8 cellular contexts compared by ENCODE assay signal in genomic region chr1:201982082-201982922, GRCh38. TPM values are rescaled to one million over a fixed set of nuclear protein-coding genes. Genes with fewer than 3 reads are reported as not detected.
DNase-seq lines count a peak whose midpoint lies in the region; ATAC-seq and TF ChIP-seq lines count a peak whose summit lies in the region.

A gene with protein sequence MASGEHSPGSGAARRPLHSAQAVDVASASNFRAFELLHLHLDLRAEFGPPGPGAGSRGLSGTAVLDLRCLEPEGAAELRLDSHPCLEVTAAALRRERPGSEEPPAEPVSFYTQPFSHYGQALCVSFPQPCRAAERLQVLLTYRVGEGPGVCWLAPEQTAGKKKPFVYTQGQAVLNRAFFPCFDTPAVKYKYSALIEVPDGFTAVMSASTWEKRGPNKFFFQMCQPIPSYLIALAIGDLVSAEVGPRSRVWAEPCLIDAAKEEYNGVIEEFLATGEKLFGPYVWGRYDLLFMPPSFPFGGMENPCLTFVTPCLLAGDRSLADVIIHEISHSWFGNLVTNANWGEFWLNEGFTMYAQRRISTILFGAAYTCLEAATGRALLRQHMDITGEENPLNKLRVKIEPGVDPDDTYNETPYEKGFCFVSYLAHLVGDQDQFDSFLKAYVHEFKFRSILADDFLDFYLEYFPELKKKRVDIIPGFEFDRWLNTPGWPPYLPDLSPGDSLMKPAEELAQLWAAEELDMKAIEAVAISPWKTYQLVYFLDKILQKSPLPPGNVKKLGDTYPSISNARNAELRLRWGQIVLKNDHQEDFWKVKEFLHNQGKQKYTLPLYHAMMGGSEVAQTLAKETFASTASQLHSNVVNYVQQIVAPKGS (plus strand): TSS chr1:201982648. CDS start chr1:201982667, 19 bp downstream.

- H3K27me3 ChIP-seq in A673 (replicated peaks; ENCODE audit: insufficient read depth, low read depth, low read length, poor library complexity) (no peaks in the 10 kb centered on the region), duodenal mucosa (ENCODE audit: control insufficient read depth in 1 of 2, insufficient read depth in 2 of 2, low read length in 2 of 2) (no peaks in the 10 kb centered on the region), lower lobe of right lung (ENCODE audit: low read depth) (no peaks in the 10 kb centered on the region)

- CTCF ChIA-PET in A673 (lab: Charles Lee) = interaction anchor here (0.6 to 1.2 kb wide), 2 partner anchors 17 to 470 kb away, joined by 4 to 5 read pairs; no protein-coding TSS in a partner anchor

- peak; percentile 85 for TF ChIP-seq POLR2A in GM15510 (IDR thresholded peaks at IDR 0.05; ENCODE audit: borderline replicate concordance, extremely low read depth, insufficient read length)

- peak within 1 kb of the TSS; percentile 80 to 94 for H3K9ac ChIP-seq in duodenal mucosa (ENCODE audit: low read depth in 1 of 2, low read length in 2 of 2)

- no peaks in the 10 kb centered on the region for H3K9me3 ChIP-seq in A673 (ENCODE audit: low read depth, low read length, poor library complexity, severe bottlenecking)
- H3K9me3 ChIP-seq in duodenal mucosa (ENCODE audit: control insufficient read depth in 1 of 2, low read length in 2 of 2) = no peaks in the 10 kb centered on the region
- no peaks in the 10 kb centered on the region for H3K9me3 ChIP-seq in lower lobe of right lung

- no TSS peak for BruUV-seq in A673 (replicated peaks; lab: Mats Ljungman, UMichigan)

- ATAC-seq in HG02885 (IDR thresholded peaks at IDR 0.05; ENCODE audit: poor library complexity, unreplicated experiment) (peak; percentile 86), lower lobe of right lung (peak; percentile 94 to 95)

- peak; percentile 74 for DNase-seq in A673 (ENCODE audit: low spot score)
- DNase-seq in NCI-H2196 (lab: John Stamatoyannopoulos, UW; ENCODE audit: unreplicated experiment) = peak; percentile 66
- DNase-seq in activated CD4-positive, alpha-beta T cell treated with anti-CD3 and anti-CD28 coated beads, Interleukin-2, amount 50 U/mL, for 48 hours = peak; percentile 75 to 81
- DNase-seq in lower lobe of right lung = peak; percentile 84
- peak; percentile 38 to 75 (median 59) for DNase-seq in stimulated activated CD4-positive, alpha-beta T cell treated with anti-CD3 and anti-CD28 coated beads, TNF-alpha, amount 100 ng/mL, for 24 hours (ENCODE audit: low read depth in 3 of 3)

- peaks cover 10% of the 10 kb centered on the region for H3K4me1 ChIP-seq in A673 (ENCODE audit: insufficient read depth, low read length, poor library complexity, severe bottlenecking)
- H3K4me1 ChIP-seq in duodenal mucosa (ENCODE audit: control insufficient read depth in 1 of 2, insufficient read depth in 2 of 2, low read length in 2 of 2) = peaks cover 12 to 21% of the 10 kb centered on the region in 2 donors
- H3K4me1 ChIP-seq in lower lobe of right lung = peaks cover 26% of the 10 kb centered on the region

- intact Hi-C loops in A673 (cut with micrococcal nuclease; ENCODE audit: unreplicated experiment) (no loop called here), lower lobe of right lung (cut with DNase I) (no loop called here)

- H3K4me3 ChIP-seq in A673 (ENCODE audit: low read depth, low read length, poor library complexity, severe bottlenecking) = peak within 1 kb of the TSS; percentile 99
- H3K4me3 ChIP-seq in duodenal mucosa (ENCODE audit: low read depth in 1 of 2, low read length in 2 of 2) = peak within 1 kb of the TSS; percentile 70 to 74
- peak within 1 kb of the TSS; percentile 96 for H3K4me3 ChIP-seq in lower lobe of right lung

- H3K36me3 ChIP-seq in A673 (ENCODE audit: insufficient read depth, low read length, poor library complexity, severe bottlenecking) (no peaks in the 10 kb centered on the region), duodenal mucosa (ENCODE audit: control insufficient read depth in 1 of 2, insufficient read depth in 2 of 2, low read length in 2 of 2) (no peaks in the 10 kb centered on the region), lower lobe of right lung (peaks cover 7% of the 10 kb centered on the region)

- TF ChIP-seq CTCF in A673 (conservative IDR thresholded peaks at IDR 0.05; ENCODE audit: low read depth, low read length) (no peak), lower lobe of right lung (IDR thresholded peaks at IDR 0.05) (no peak)

- H3K27ac ChIP-seq in A673 (ENCODE audit: low read depth, low read length, poor library complexity, severe bottlenecking) (peak within 1 kb of the TSS; percentile 79), duodenal mucosa (ENCODE audit: low read depth, low read length) (peak within 1 kb of the TSS; percentile 92), lower lobe of right lung (peak within 1 kb of the TSS; percentile 97)

- POLR2A ChIA-PET in A673 (lab: Charles Lee; ENCODE audit: low non-redundant PET) = no interaction called here

RNA-seq across cellular contexts. Expression of the gene that starts here (rescaled TPM):
- total RNA-seq in A673 (2021) (59.3 and 74.1 TPM in 2 replicates), lower lobe of right lung (73.8 TPM)

Comparison
In these comparisons a context has a peak if more than half of its experiments do, and no peak if none do; other contexts are left out.
1. Peak in every context shown above with its lines: DNase-seq, ATAC-seq, H3K4me3 ChIP-seq and H3K27ac ChIP-seq.